In genomic region chr16:26987631-26988030, GRCh38 we compare ENCODE assay signal across 16 cellular contexts.
A peak's percentile ranks its signal among the peaks of the same experiment; 100 is the strongest.
DNase-seq lines count a peak whose midpoint lies in the region; ATAC-seq and TF ChIP-seq lines count a peak whose summit lies in the region.
"Had no signal": no experiment of that assay in that cellular context is flagged by ENCODE, and none has a peak within 500 bp of the region (broad histone marks: within the 10 kb centered on the region; RNA-seq: fewer than 3 reads in every experiment).

No MANE protein-coding gene starts in this region.

- in situ Hi-C loops in GM23248 (cut with MboI): no loop called here
- in situ Hi-C loops in KBM-7 (cut with MboI; ENCODE audit: low pct_unique_long_range_greater_than_20kb, low sequenced_read_pairs): no loop called here

- H3F3A ChIP-seq in GM23248 (ENCODE audit: insufficient read depth) (peaks cover 21% of the 10 kb centered on the region), smooth muscle cell (ENCODE audit: low read depth) (no peaks in the 10 kb centered on the region)

- no peak overlapping the region for H3K4me3 Mint-ChIP-seq in Caco-2 (ENCODE audit: unreplicated experiment)
- H3K4me3 Mint-ChIP-seq: activated CD8-positive, alpha-beta T cell treated with anti-CD3 and anti-CD28 coated beads for 36 hours; natural killer cell treated with Interleukin-12 subunit alpha and Interleukin-12 subunit beta and Interleukin-15 and Interleukin-18, amount 100 ng/mL, for 72 hours; stimulated activated naive B cell treated with anti-CD40 and anti-IgM and Interleukin-4, amounts not matched to agents 10 μg/mL and 1 μg/mL and 100 μg/mL, for 72 hours had no signal

- peaks cover 12% of the 10 kb centered on the region for H3K27me3 Mint-ChIP-seq in Caco-2 (ENCODE audit: insufficient read depth, unreplicated experiment)

- WGBS in GM23248 (ENCODE audit: low coverage in 1 of 2, low lambda C conversion rate in 2 of 2, missing lambda C conversion rate in 2 of 2), 2 experiments: 19 to 21% methylated on average over 6 of the region's 6 CpGs
- 37% methylated on average over 6 of the region's 6 CpGs for WGBS in smooth muscle cell (ENCODE audit: low lambda C conversion rate)
- 17% methylated on average over 4 of the region's 6 CpGs for WGBS in right lobe of liver (ENCODE audit: insufficient coverage, low coverage, low lambda C conversion rate, missing lambda C conversion rate)

- H3K36me3 ChIP-seq in GM23248 (ENCODE audit: low read depth) (no peaks in the 10 kb centered on the region), smooth muscle cell (ENCODE audit: low read depth) (no peaks in the 10 kb centered on the region), Caco-2 (ENCODE audit: control insufficient read depth, insufficient read depth, low read length) (no peaks in the 10 kb centered on the region), right lobe of liver (no peaks in the 10 kb centered on the region)
- H3K36me3 ChIP-seq: brain microvascular endothelial cell, heart left ventricle, vagina had no signal

- H3K27ac ChIP-seq in GM23248 (no peak overlapping the region), smooth muscle cell (ENCODE audit: low read depth) (peak overlapping the region; percentile 82), right lobe of liver (no peak overlapping the region)
- H3K27ac ChIP-seq: brain microvascular endothelial cell, heart left ventricle, vagina had no signal

- POLR2A ChIA-PET in Caco-2 (lab: Charles Lee): no interaction called here

- H4K20me1 ChIP-seq in GM23248 (ENCODE audit: insufficient read depth): no peaks in the 10 kb centered on the region
- H4K20me1 ChIP-seq in smooth muscle cell (ENCODE audit: low read depth): no peaks in the 10 kb centered on the region

- DNase-seq in GM23248 (peak; percentile 73), amniotic epithelial cell (ENCODE audit: low read depth) (peak; percentile 89), glomerular visceral epithelial cell (ENCODE audit: extremely low spot score) (peak; percentile 71), smooth muscle cell (lab: John Stamatoyannopoulos, UW; ENCODE audit: unreplicated experiment) (no peak), KBM-7 (no peak), Caco-2 (no peak), right lobe of liver (no peak), NOMO-1 (lab: John Stamatoyannopoulos, UW; ENCODE audit: unreplicated experiment in 2 of 2) (no peak)
- DNase-seq: activated CD8-positive, alpha-beta T cell treated with anti-CD3 and anti-CD28 coated beads for 36 hours; activated effector memory CD4-positive, alpha-beta T cell treated with Interleukin-2 at 50 U/mL for 16 hours; brain microvascular endothelial cell; heart left ventricle; stimulated activated naive B cell treated with anti-CD40 and anti-IgM and Interleukin-4, amounts not matched to agents 10 μg/mL and 1 μg/mL and 100 μg/mL, for 72 hours had no signal

- H3K4me2 ChIP-seq in GM23248 (ENCODE audit: unreplicated experiment) (peak overlapping the region; percentile 33), smooth muscle cell (peak overlapping the region; percentile 47)

- BruUV-seq in Caco-2 (replicated peaks; lab: Mats Ljungman, UMichigan): no TSS peak

- H3K79me2 ChIP-seq in GM23248 (ENCODE audit: insufficient read depth): no peaks in the 10 kb centered on the region
- H3K79me2 ChIP-seq in smooth muscle cell (ENCODE audit: low read depth): no peaks in the 10 kb centered on the region

- intact Hi-C loops in Caco-2 (cut with micrococcal nuclease; ENCODE audit: unreplicated experiment): no loop called here
- intact Hi-C loops in right lobe of liver (cut with DNase I): no loop called here

- no peaks in the 10 kb centered on the region for H3K27me3 ChIP-seq in GM23248 (replicated peaks; ENCODE audit: insufficient read depth)
- no peaks in the 10 kb centered on the region for H3K27me3 ChIP-seq in smooth muscle cell (ENCODE audit: low read depth)
- no peaks in the 10 kb centered on the region for H3K27me3 ChIP-seq in Caco-2 (replicated peaks; ENCODE audit: control insufficient read depth, insufficient read depth, low read length)
- H3K27me3 ChIP-seq in right lobe of liver: no peaks in the 10 kb centered on the region
- H3K27me3 ChIP-seq: brain microvascular endothelial cell, vagina had no signal

- H3K36me3 Mint-ChIP-seq in Caco-2 (ENCODE audit: insufficient read depth, unreplicated experiment): no peaks in the 10 kb centered on the region
- H3K36me3 Mint-ChIP-seq: natural killer cell treated with Interleukin-12 subunit alpha and Interleukin-12 subunit beta and Interleukin-15 and Interleukin-18, amount 100 ng/mL, for 72 hours; stimulated activated naive B cell treated with anti-CD40 and anti-IgM and Interleukin-4, amounts not matched to agents 10 μg/mL and 1 μg/mL and 100 μg/mL, for 72 hours had no signal

- H3K9ac ChIP-seq in GM23248 (no peak overlapping the region), smooth muscle cell (ENCODE audit: low read depth) (peak overlapping the region; percentile 47)

- TF ChIP-seq POLR2A in right lobe of liver (IDR thresholded peaks at IDR 0.05): no peak

- CTCF ChIA-PET in Caco-2 (lab: Charles Lee): no interaction called here

- no peak overlapping the region for H2AFZ ChIP-seq in GM23248
- H2AFZ ChIP-seq in smooth muscle cell (ENCODE audit: low read depth): no peak overlapping the region

- H3K9me3 Mint-ChIP-seq in Caco-2 (ENCODE audit: unreplicated experiment): no peaks in the 10 kb centered on the region
- H3K9me3 Mint-ChIP-seq: activated CD8-positive, alpha-beta T cell treated with anti-CD3 and anti-CD28 coated beads for 36 hours; natural killer cell treated with Interleukin-12 subunit alpha and Interleukin-12 subunit beta and Interleukin-15 and Interleukin-18, amount 100 ng/mL, for 72 hours; stimulated activated naive B cell treated with anti-CD40 and anti-IgM and Interleukin-4, amounts not matched to agents 10 μg/mL and 1 μg/mL and 100 μg/mL, for 72 hours had no signal

- H3K27ac Mint-ChIP-seq in Caco-2 (ENCODE audit: unreplicated experiment): no peak overlapping the region
- H3K27ac Mint-ChIP-seq: activated CD8-positive, alpha-beta T cell treated with anti-CD3 and anti-CD28 coated beads for 36 hours; natural killer cell treated with Interleukin-12 subunit alpha and Interleukin-12 subunit beta and Interleukin-15 and Interleukin-18, amount 100 ng/mL, for 72 hours had no signal

- no peaks in the 10 kb centered on the region for H3K9me3 ChIP-seq in GM23248 (ENCODE audit: low read depth)
- no peaks in the 10 kb centered on the region for H3K9me3 ChIP-seq in smooth muscle cell (replicated peaks; ENCODE audit: low read depth)
- no peaks in the 10 kb centered on the region for H3K9me3 ChIP-seq in Caco-2
- H3K9me3 ChIP-seq in right lobe of liver: no peaks in the 10 kb centered on the region
- H3K9me3 ChIP-seq: heart left ventricle, vagina had no signal

- H3K4me1 Mint-ChIP-seq in Caco-2 (ENCODE audit: low read depth, unreplicated experiment): no peaks in the 10 kb centered on the region
- H3K4me1 Mint-ChIP-seq: stimulated activated naive B cell treated with anti-CD40 and anti-IgM and Interleukin-4, amounts not matched to agents 10 μg/mL and 1 μg/mL and 100 μg/mL, for 72 hours had no signal

- no peak overlapping the region for H3K4me3 ChIP-seq in GM23248
- no peak overlapping the region for H3K4me3 ChIP-seq in smooth muscle cell
- no peak overlapping the region for H3K4me3 ChIP-seq in Caco-2 (ENCODE audit: low read depth, low read length)
- no peak overlapping the region for H3K4me3 ChIP-seq in right lobe of liver
- H3K4me3 ChIP-seq: heart left ventricle, vagina had no signal

- no peak for TF ChIP-seq CTCF in smooth muscle cell (IDR thresholded peaks at IDR 0.05; ENCODE audit: borderline replicate concordance, insufficient read depth, poor library complexity, severe bottlenecking)
- TF ChIP-seq CTCF in Caco-2 (IDR thresholded peaks at IDR 0.05; ENCODE audit: insufficient read depth in 1 of 2, low read depth in 1 of 2, low read length in 1 of 2, severe bottlenecking in 1 of 2, unreplicated experiment in 1 of 2): no peak
- no peak for TF ChIP-seq CTCF in right lobe of liver (IDR thresholded peaks at IDR 0.05)

- no peak for ATAC-seq in right lobe of liver
- ATAC-seq: activated CD8-positive, alpha-beta T cell treated with anti-CD3 and anti-CD28 coated beads for 36 hours; heart left ventricle; natural killer cell treated with Interleukin-12 subunit alpha and Interleukin-12 subunit beta and Interleukin-15 and Interleukin-18, amount 100 ng/mL, for 72 hours; SK-N-SH treated with all-trans-retinoic acid at 6 μM for 48 hours; stimulated activated naive B cell treated with anti-CD40 and anti-IgM and Interleukin-4, amounts not matched to agents 10 μg/mL and 1 μg/mL and 100 μg/mL, for 72 hours had no signal

- peaks cover 29% of the 10 kb centered on the region for H3K4me1 ChIP-seq in GM23248 (ENCODE audit: insufficient read depth)
- H3K4me1 ChIP-seq in smooth muscle cell (ENCODE audit: low read depth): peaks cover 11% of the 10 kb centered on the region
- H3K4me1 ChIP-seq in Caco-2: no peaks in the 10 kb centered on the region
- no peaks in the 10 kb centered on the region for H3K4me1 ChIP-seq in right lobe of liver
- H3K4me1 ChIP-seq: heart left ventricle, vagina had no signal

- no peaks in the 10 kb centered on the region for H3K9me2 ChIP-seq in GM23248 (ENCODE audit: insufficient read depth)

Comparison
In these comparisons a context has a peak if more than half of its experiments do, and no peak if none do; other contexts are left out.
1. DNase-seq: peak in GM23248 (single experiment), amniotic epithelial cell (single experiment) and glomerular visceral epithelial cell (single experiment); none in smooth muscle cell (single experiment), KBM-7 (single experiment), Caco-2 (0 of 2), right lobe of liver (0 of 3) and NOMO-1 (0 of 2).